9 cellular contexts compared by ENCODE assay signal in genomic region chr2:208948073-208948472, GRCh38.
"Had no signal": no experiment of that assay in that cellular context is flagged by ENCODE, and none has a peak within 500 bp of the region (broad histone marks: within the 10 kb centered on the region; RNA-seq: fewer than 3 reads in every experiment).

No MANE protein-coding gene starts in this region.

- H3K4me2 ChIP-seq: KMS-11 had no signal

- H3K36me3 Mint-ChIP-seq: IgD-negative memory B cell had no signal

- H3K4me1 Mint-ChIP-seq: IgD-negative memory B cell had no signal

- H3K36me3 ChIP-seq: HAP-1 had no signal

- H3K4me3 Mint-ChIP-seq: IgD-negative memory B cell had no signal

- H3K9me3 ChIP-seq: HAP-1 had no signal

- H3K4me1 ChIP-seq: HAP-1 had no signal

- H3K27ac Mint-ChIP-seq: IgD-negative memory B cell had no signal

- ATAC-seq: HepG2 had no signal

- H3K27me3 Mint-ChIP-seq: IgD-negative memory B cell had no signal

- DNase-seq: GOT3, H7, Karpas-422, KBM-7 had no signal

- H3K4me3 ChIP-seq: HAP-1 had no signal

- H3K27ac ChIP-seq: HL-60, KMS-11 had no signal
